Comparison of ENCODE assay signal across 11 cellular contexts in genomic region chr3:98574157-98574556, GRCh38. TPM values are rescaled to one million over a fixed set of nuclear protein-coding genes. Genes with fewer than 3 reads are reported as not detected.
A peak's percentile ranks its signal among the peaks of the same experiment; 100 is the strongest.
DNase-seq lines count a peak whose midpoint lies in the region; ATAC-seq and TF ChIP-seq lines count a peak whose summit lies in the region.
"Had no signal": no experiment of that assay in that cellular context is flagged by ENCODE, and none has a peak within 500 bp of the region (broad histone marks: within the 10 kb centered on the region; RNA-seq: fewer than 3 reads in every experiment).

No MANE protein-coding gene starts in this region.

- ATAC-seq in natural killer cell treated with Interleukin-12 subunit alpha and Interleukin-12 subunit beta and Interleukin-15 and Interleukin-18, amount 100 ng/mL, for 72 hours: no peak
- ATAC-seq in natural killer cell (no peak), GM21529 (IDR thresholded peaks at IDR 0.05; ENCODE audit: unreplicated experiment) (no peak)
- peak; percentile 93 for ATAC-seq in activated naive CD8-positive, alpha-beta T cell treated with anti-CD3 and anti-CD28 coated beads, Interleukin-2, amount 50 U/mL, for 24 hours
- ATAC-seq: left ventricle myocardium superior had no signal

- H3K9me3 ChIP-seq in SU-DHL-6 (ENCODE audit: insufficient read depth, low read length): no peaks in the 10 kb centered on the region
- no peaks in the 10 kb centered on the region for H3K9me3 ChIP-seq in CD8-positive, alpha-beta memory T cell (ENCODE audit: low read length)

- H3K4me1 ChIP-seq in CD8-positive, alpha-beta memory T cell (ENCODE audit: insufficient read depth, low read length): no peaks in the 10 kb centered on the region

- no peaks in the 10 kb centered on the region for H4K20me1 ChIP-seq in SU-DHL-6 (ENCODE audit: low read depth, low read length)

- peak overlapping the region; percentile 80 for H3K4me3 Mint-ChIP-seq in natural killer cell treated with Interleukin-12 subunit alpha and Interleukin-12 subunit beta and Interleukin-15 and Interleukin-18, amount 100 ng/mL, for 72 hours
- H3K4me3 Mint-ChIP-seq in natural killer cell: no peak overlapping the region
- H3K4me3 Mint-ChIP-seq in activated naive CD8-positive, alpha-beta T cell treated with anti-CD3 and anti-CD28 coated beads, Interleukin-2, amount 50 U/mL, for 24 hours: no peak overlapping the region
- no peak overlapping the region for H3K4me3 Mint-ChIP-seq in CD8-positive, alpha-beta memory T cell

- CTCF ChIA-PET in CD8-positive, alpha-beta memory T cell (lab: Charles Lee): interaction anchor here (0.7 to 2.6 kb wide), 8 partner anchors 10 to 536 kb away, joined by 3 to 18 read pairs (median 4); no protein-coding TSS in a partner anchor

- no peak for TF ChIP-seq CTCF in natural killer cell (IDR thresholded peaks at IDR 0.05)
- no peak for TF ChIP-seq CTCF in SU-DHL-6 (IDR thresholded peaks at IDR 0.05; ENCODE audit: insufficient read depth, low read length, poor library complexity, severe bottlenecking)

- peak overlapping the region; percentile 17 for H2AFZ ChIP-seq in SU-DHL-6 (ENCODE audit: low read depth, low read length, severe bottlenecking)

- no peaks in the 10 kb centered on the region for H3K27me3 ChIP-seq in SU-DHL-6 (ENCODE audit: low read length)
- H3K27me3 ChIP-seq in CD8-positive, alpha-beta memory T cell (ENCODE audit: insufficient read depth, low read length, poor library complexity, severe bottlenecking): no peaks in the 10 kb centered on the region

- H3K79me2 ChIP-seq in SU-DHL-6 (ENCODE audit: insufficient read depth, low read length): no peaks in the 10 kb centered on the region

- H3K4me1 Mint-ChIP-seq in natural killer cell treated with Interleukin-12 subunit alpha and Interleukin-12 subunit beta and Interleukin-15 and Interleukin-18, amount 100 ng/mL, for 72 hours (ENCODE audit: low read depth in 2 of 2): peaks cover 18 to 28% of the 10 kb centered on the region in 2 donors
- H3K4me1 Mint-ChIP-seq in natural killer cell: peaks cover 9 to 10% of the 10 kb centered on the region in 2 donors
- peaks cover 38% of the 10 kb centered on the region for H3K4me1 Mint-ChIP-seq in activated naive CD8-positive, alpha-beta T cell treated with anti-CD3 and anti-CD28 coated beads, Interleukin-2, amount 50 U/mL, for 24 hours
- H3K4me1 Mint-ChIP-seq in CD8-positive, alpha-beta memory T cell: peaks cover 24 to 57% (median 47%) of the 10 kb centered on the region in 3 donors

- peaks cover 2% of the 10 kb centered on the region for H3K9me3 Mint-ChIP-seq in natural killer cell treated with Interleukin-12 subunit alpha and Interleukin-12 subunit beta and Interleukin-15 and Interleukin-18, amount 100 ng/mL, for 72 hours
- H3K9me3 Mint-ChIP-seq in natural killer cell: no peaks in the 10 kb centered on the region
- peaks cover 6% of the 10 kb centered on the region for H3K9me3 Mint-ChIP-seq in activated naive CD8-positive, alpha-beta T cell treated with anti-CD3 and anti-CD28 coated beads, Interleukin-2, amount 50 U/mL, for 24 hours
- H3K9me3 Mint-ChIP-seq in CD8-positive, alpha-beta memory T cell: peaks cover 0 to 2% (median 0%) of the 10 kb centered on the region in 5 donors

- POLR2A ChIA-PET in CD8-positive, alpha-beta memory T cell (lab: Charles Lee): interaction anchor here (0.5 to 1.1 kb wide), 3 partner anchors 10 to 55 kb away, joined by 4 to 6 read pairs (median 4); no protein-coding TSS in a partner anchor

- peak overlapping the region; percentile 83 for H3K4me2 ChIP-seq in SU-DHL-6 (ENCODE audit: low read depth, low read length, poor library complexity, severe bottlenecking)

- H3K4me3 ChIP-seq in SU-DHL-6 (ENCODE audit: insufficient read depth, low read length, poor library complexity, severe bottlenecking): no peak overlapping the region
- no peak overlapping the region for H3K4me3 ChIP-seq in CD8-positive, alpha-beta memory T cell (ENCODE audit: low read length)

- peaks cover 20% of the 10 kb centered on the region for H3K36me3 Mint-ChIP-seq in natural killer cell treated with Interleukin-12 subunit alpha and Interleukin-12 subunit beta and Interleukin-15 and Interleukin-18, amount 100 ng/mL, for 72 hours
- no peaks in the 10 kb centered on the region for H3K36me3 Mint-ChIP-seq in natural killer cell
- peaks cover 32% of the 10 kb centered on the region for H3K36me3 Mint-ChIP-seq in activated naive CD8-positive, alpha-beta T cell treated with anti-CD3 and anti-CD28 coated beads, Interleukin-2, amount 50 U/mL, for 24 hours (ENCODE audit: low read depth)
- H3K36me3 Mint-ChIP-seq in CD8-positive, alpha-beta memory T cell: peaks cover 0 to 38% (median 13%) of the 10 kb centered on the region in 3 donors

- H3K27ac ChIP-seq in SU-DHL-6 (ENCODE audit: low read depth, low read length): peak overlapping the region; percentile 44; the same call in 1 of the 2 replicates
- H3K27ac ChIP-seq in substantia nigra (ENCODE audit: low read depth, low read length, poor library complexity, severe bottlenecking): peak overlapping the region; percentile 2
- H3K27ac ChIP-seq in CD8-positive, alpha-beta memory T cell (ENCODE audit: low read depth, low read length): no peak overlapping the region

- intact Hi-C loops in natural killer cell (cut with micrococcal nuclease): no loop called here

- H3K27ac Mint-ChIP-seq in natural killer cell treated with Interleukin-12 subunit alpha and Interleukin-12 subunit beta and Interleukin-15 and Interleukin-18, amount 100 ng/mL, for 72 hours: peak overlapping the region; percentile 82 to 83
- H3K27ac Mint-ChIP-seq in natural killer cell: peak overlapping the region in 1 of 2 donors; percentile 31
- H3K27ac Mint-ChIP-seq in activated naive CD8-positive, alpha-beta T cell treated with anti-CD3 and anti-CD28 coated beads, Interleukin-2, amount 50 U/mL, for 24 hours: peak overlapping the region; percentile 64
- H3K27ac Mint-ChIP-seq in CD8-positive, alpha-beta memory T cell: peak overlapping the region in 4 of 8 donors; percentile 24 to 82 (median 50)

- H3F3A ChIP-seq in SU-DHL-6 (ENCODE audit: insufficient read depth): peaks cover 11% of the 10 kb centered on the region; the same call in 1 of the 2 replicates

- H3K9ac ChIP-seq in SU-DHL-6 (ENCODE audit: low read length): no peak overlapping the region; the same call in 1 of the 2 replicates

- DNase-seq in natural killer cell treated with Interleukin-12 subunit alpha and Interleukin-12 subunit beta and Interleukin-15 and Interleukin-18, amount 100 ng/mL, for 72 hours (ENCODE audit: low spot score): no peak
- no peak for DNase-seq in natural killer cell
- DNase-seq in activated naive CD8-positive, alpha-beta T cell treated with anti-CD3 and anti-CD28 coated beads, Interleukin-2, amount 50 U/mL, for 24 hours: no peak
- no peak for DNase-seq in substantia nigra (lab: John Stamatoyannopoulos, UW)
- DNase-seq in CD8-positive, alpha-beta memory T cell: no peak
- DNase-seq in GOT3 (lab: John Stamatoyannopoulos, UW): no peak
- DNase-seq: left ventricle myocardium superior, NCI-H510A treated with DMSO at 0.1 percent for 48 hours had no signal

- 0 out of 2 replicates have a peak, but pooled peaks cover 3% of the 10 kb centered on the region for H3K36me3 ChIP-seq in SU-DHL-6 (ENCODE audit: low read length)
- H3K36me3 ChIP-seq in CD8-positive, alpha-beta memory T cell (ENCODE audit: insufficient read depth, low read length): peaks cover 9% of the 10 kb centered on the region

- H3K27me3 Mint-ChIP-seq in natural killer cell treated with Interleukin-12 subunit alpha and Interleukin-12 subunit beta and Interleukin-15 and Interleukin-18, amount 100 ng/mL, for 72 hours: no peaks in the 10 kb centered on the region
- no peaks in the 10 kb centered on the region for H3K27me3 Mint-ChIP-seq in natural killer cell (ENCODE audit: low read depth in 2 of 2)
- H3K27me3 Mint-ChIP-seq in activated naive CD8-positive, alpha-beta T cell treated with anti-CD3 and anti-CD28 coated beads, Interleukin-2, amount 50 U/mL, for 24 hours: no peaks in the 10 kb centered on the region
- no peaks in the 10 kb centered on the region for H3K27me3 Mint-ChIP-seq in CD8-positive, alpha-beta memory T cell

- H3K9me2 ChIP-seq in SU-DHL-6 (replicated peaks; ENCODE audit: insufficient read depth, low read length): no peaks in the 10 kb centered on the region

RNA-seq across cellular contexts. Expression of gene CPOX, which starts 19.3 kb away (rescaled TPM):
- 10 to 100 TPM; 35.7 to 84.3 TPM for total RNA-seq in natural killer cell treated with Interleukin-12 subunit alpha and Interleukin-12 subunit beta and Interleukin-15 and Interleukin-18, amount 100 ng/mL, for 72 hours
- 10 to 100 TPM in 2 of 3 donors, 1 to 10 TPM in 1; 7.6 to 12.7 (median 12.2) TPM for total RNA-seq in natural killer cell
- total RNA-seq in CD8-positive, alpha-beta memory T cell: 10 to 100 TPM; 76.3 to 79.9 TPM
- polyA plus RNA-seq in CD8-positive, alpha-beta memory T cell: 6.4 TPM

RNA-seq across cellular contexts. Expression of gene GPR15, which starts 42.4 kb away (rescaled TPM):
- total RNA-seq in natural killer cell treated with Interleukin-12 subunit alpha and Interleukin-12 subunit beta and Interleukin-15 and Interleukin-18, amount 100 ng/mL, for 72 hours: 10 to 100 TPM in 1 of 2 donors, 1 to 10 TPM in 1; 1.4 to 13.2 TPM
- total RNA-seq in natural killer cell: 10 to 100 TPM in 1 of 3 donors, 1 to 10 TPM in 1, under 1 TPM in 1; 0.97 to 32.8 (median 1.5) TPM
- 10 to 100 TPM; 15.6 to 17.0 TPM for total RNA-seq in CD8-positive, alpha-beta memory T cell
- polyA plus RNA-seq in CD8-positive, alpha-beta memory T cell: 7.7 TPM
- total RNA-seq: epithelial cell of proximal tubule, left ventricle myocardium superior had no signal

RNA-seq across cellular contexts. Expression of gene CLDND1, which starts 51.5 kb away (rescaled TPM):
- total RNA-seq in natural killer cell treated with Interleukin-12 subunit alpha and Interleukin-12 subunit beta and Interleukin-15 and Interleukin-18, amount 100 ng/mL, for 72 hours: 100 to 1,000 TPM; 352 to 548 TPM
- 100 to 1,000 TPM; 175 to 220 (median 219) TPM for total RNA-seq in natural killer cell
- 100 to 1,000 TPM; 299 to 315 TPM for total RNA-seq in CD8-positive, alpha-beta memory T cell
- polyA plus RNA-seq in CD8-positive, alpha-beta memory T cell: 210 TPM
